In genomic region chr5:76737846-76738245, GRCh38 we compare ENCODE assay signal across 23 cellular contexts. TPM values are rescaled to one million over a fixed set of nuclear protein-coding genes. Genes with fewer than 3 reads are reported as not detected.
DNase-seq lines count a peak whose midpoint lies in the region; ATAC-seq, FAIRE-seq and TF ChIP-seq lines count a peak whose summit lies in the region.
"Had no signal": no experiment of that assay in that cellular context is flagged by ENCODE, and none has a peak within 500 bp of the region (broad histone marks: within the 10 kb centered on the region; RNA-seq: fewer than 3 reads in every experiment).

No MANE protein-coding gene starts in this region.

- H4K20me1 ChIP-seq in GM12878 (ENCODE audit: control insufficient read depth, insufficient read depth), result no peaks in the 10 kb centered on the region

- H2AFZ ChIP-seq in GM12878 (ENCODE audit: control insufficient read depth, low read depth, low read length), result no peak overlapping the region

- peak; percentile 12 for DNase-seq in DMS53 (lab: John Stamatoyannopoulos, UW)
- no peak for DNase-seq in DMS53 treated with DMSO at 0.1 percent for 48 hours (lab: John Stamatoyannopoulos, UW; ENCODE audit: unreplicated experiment)
- DNase-seq in M059J (ENCODE audit: low read depth), result peak; percentile 44
- no peak for DNase-seq in GM12878 (ENCODE audit: low read depth, low spot score)
- DNase-seq in natural killer cell treated with Interleukin-12 subunit alpha and Interleukin-12 subunit beta and Interleukin-15 and Interleukin-18, amount 100 ng/mL, for 72 hours (ENCODE audit: low spot score), result no peak
- no peak for DNase-seq in adrenal gland
- DNase-seq in activated effector memory CD4-positive, alpha-beta T cell treated with anti-CD3 and anti-CD28 coated beads, Interleukin-2, amount 50 U/mL, for 16 hours, result no peak
- no peak for DNase-seq in GM12892 (ENCODE audit: insufficient read length)
- DNase-seq: activated CD4-positive, alpha-beta T cell treated with anti-CD3 and anti-CD28 coated beads for 36 hours; anterior cingulate cortex; glutamatergic neuron; GOT3; NCI-H2081 treated with DMSO at 0.1 percent for 48 hours; right lobe of liver; stimulated activated CD4-positive, alpha-beta T cell treated with anti-CD3 and anti-CD28 coated beads, Interleukin-4, amount 100 ng/mL, for 24 hours; thyroid gland had no signal

- no peak for TF ChIP-seq RAD21 in GM12878 (IDR thresholded peaks at IDR 0.05; ENCODE audit: insufficient read depth, low read depth, low read length)

- H3K4me1 ChIP-seq in GM12878 (ENCODE audit: control insufficient read depth, insufficient read depth, low read length), result peaks cover 34% of the 10 kb centered on the region
- H3K4me1 ChIP-seq in adrenal gland (replicated peaks in 1 of 2), result peaks cover 0 to 27% of the 10 kb centered on the region in 2 donors
- H3K4me1 ChIP-seq: right lobe of liver had no signal

- H3K9ac ChIP-seq in GM12878 (ENCODE audit: control insufficient read depth, insufficient read depth, low read length), result no peak overlapping the region

- H3K27me3 ChIP-seq in GM12878 (replicated peaks in 1 of 2; ENCODE audit: control insufficient read depth in 2 of 2, insufficient read depth in 2 of 2, low read length in 1 of 2), result no peaks in the 10 kb centered on the region
- H3K27me3 ChIP-seq in adrenal gland, result no peaks in the 10 kb centered on the region
- H3K27me3 ChIP-seq: right lobe of liver, thyroid gland had no signal

- 62% methylated on average over 5 of the region's 5 CpGs for WGBS in GM12878 (ENCODE audit: insufficient coverage, insufficient replicate concordance, low lambda C conversion rate, missing lambda C conversion rate)
- 76 to 85% (median 80%) methylated on average over 5 of the region's 5 CpGs for WGBS in adrenal gland, 4 donors

- peaks cover under 1% of the 10 kb centered on the region for H3K36me3 Mint-ChIP-seq in natural killer cell treated with Interleukin-12 subunit alpha and Interleukin-12 subunit beta and Interleukin-15 and Interleukin-18, amount 100 ng/mL, for 72 hours
- H3K36me3 Mint-ChIP-seq: CD14-positive monocyte, memory B cell had no signal

- in situ Hi-C loops in GM12878 (cut with MboI), result no loop called here

- SMC1A ChIA-PET in GM12878 (lab: Charles Lee; ENCODE audit: uncharacterized antibody, unreplicated experiment), result interaction anchor here (0.9 to 8.0 kb wide), 16 partner anchors 8 to 190 kb away, joined by 3 to 206 read pairs (median 4); no protein-coding TSS in a partner anchor

- FAIRE-seq in GM12878 (lab: Jason Lieb, UNC) (no peak), GM12892 (lab: Jason Lieb, UNC) (no peak)
- FAIRE-seq: colon, islet of Langerhans, RCC 7860 had no signal

- peak overlapping the region; percentile 88 for H3K27ac Mint-ChIP-seq in natural killer cell treated with Interleukin-12 subunit alpha and Interleukin-12 subunit beta and Interleukin-15 and Interleukin-18, amount 100 ng/mL, for 72 hours

- RAD21 ChIA-PET in GM12878 (lab: Charles Lee; ENCODE audit: unreplicated experiment), result interaction anchor here (1.2 to 12.3 kb wide), 8 partner anchors 11 to 191 kb away, joined by 3 to 254 read pairs (median 7); partner anchors contain the start of gene F2R

- H3K27ac ChIP-seq in GM12878 (ENCODE audit: control insufficient read depth, insufficient read depth) (peak overlapping the region; percentile 82), adrenal gland (peak overlapping the region in 1 of 5 donors; percentile 5)
- H3K27ac ChIP-seq: 22Rv1, epithelial cell of prostate had no signal

- intact Hi-C loops in GM12878 (cut with micrococcal nuclease; ENCODE audit: unreplicated experiment) (loop anchor here (1.0 to 10.0 kb wide), 5 partner anchors 17 to 333 kb away; partner anchors contain the start of genes F2R and IQGAP2), adrenal gland (cut with DNase I) (no loop called here)

- BruUV-seq in GM12878 (replicated peaks; lab: Mats Ljungman, UMichigan), result no TSS peak

- H3K27me3 Mint-ChIP-seq in natural killer cell treated with Interleukin-12 subunit alpha and Interleukin-12 subunit beta and Interleukin-15 and Interleukin-18, amount 100 ng/mL, for 72 hours, result no peaks in the 10 kb centered on the region
- H3K27me3 Mint-ChIP-seq: activated CD4-positive, alpha-beta T cell treated with anti-CD3 and anti-CD28 coated beads for 36 hours had no signal

- H3K4me2 ChIP-seq in GM12878 (ENCODE audit: control insufficient read depth, insufficient read depth), result no peak overlapping the region

- H3K4me3 ChIP-seq in GM12878 (no peak overlapping the region), adrenal gland (no peak overlapping the region)
- H3K4me3 ChIP-seq: right lobe of liver, thyroid gland had no signal

- ATAC-seq in GM12878, result no peak
- ATAC-seq in natural killer cell treated with Interleukin-12 subunit alpha and Interleukin-12 subunit beta and Interleukin-15 and Interleukin-18, amount 100 ng/mL, for 72 hours, result no peak
- ATAC-seq: right lobe of liver had no signal

- H3K36me3 ChIP-seq in GM12878 (ENCODE audit: control insufficient read depth in 2 of 2, insufficient read depth in 2 of 2, low read length in 1 of 2) (no peaks in the 10 kb centered on the region), adrenal gland (replicated peaks in 1 of 2) (no peaks in the 10 kb centered on the region)
- H3K36me3 ChIP-seq: right lobe of liver, thyroid gland had no signal

- H3K9me3 Mint-ChIP-seq in natural killer cell treated with Interleukin-12 subunit alpha and Interleukin-12 subunit beta and Interleukin-15 and Interleukin-18, amount 100 ng/mL, for 72 hours, result no peaks in the 10 kb centered on the region
- H3K9me3 Mint-ChIP-seq: CD14-positive monocyte, memory B cell had no signal

- POLR2A ChIA-PET in GM12878 (lab: Charles Lee), result interaction anchor here (0.7 to 11.0 kb wide), 9 partner anchors 11 to 191 kb away, joined by 3 to 144 read pairs (median 4); no protein-coding TSS in a partner anchor

- TF ChIP-seq POLR2A in GM12878 (IDR thresholded peaks at IDR 0.05; ENCODE audit: low read depth, low read length) (no peak), adrenal gland (IDR thresholded peaks at IDR 0.05) (no peak), GM12892 (IDR thresholded peaks at IDR 0.05; ENCODE audit: low read depth, low read length) (no peak)

- H3K4me1 Mint-ChIP-seq in natural killer cell treated with Interleukin-12 subunit alpha and Interleukin-12 subunit beta and Interleukin-15 and Interleukin-18, amount 100 ng/mL, for 72 hours (ENCODE audit: low read depth in 2 of 2), result peaks cover 52 to 74% of the 10 kb centered on the region in 2 donors

- CTCF ChIA-PET in GM12878 (lab: Yijun Ruan, JAX), result interaction anchor here (0.8 to 12.4 kb wide), 6 partner anchors 18 to 190 kb away, joined by 3 to 153 read pairs (median 10); no protein-coding TSS in a partner anchor

- TF ChIP-seq CTCF in GM12878 (IDR thresholded peaks at IDR 0.05 in 2 of 3, conservative IDR thresholded peaks at IDR 0.05 in 1 of 3; ENCODE audit: control insufficient read depth in 2 of 3, extremely low read depth in 1 of 3, insufficient read depth in 1 of 3, low read depth in 3 of 3, low read length in 3 of 3) (no peak), adrenal gland (IDR thresholded peaks at IDR 0.05) (no peak)

- H3K79me2 ChIP-seq in GM12878 (ENCODE audit: control insufficient read depth, insufficient read depth, low read length), result no peaks in the 10 kb centered on the region

- TF ChIP-seq EP300 in GM12878 (IDR thresholded peaks at IDR 0.05; ENCODE audit: borderline replicate concordance in 1 of 2, control insufficient read depth in 1 of 2, low read depth in 2 of 2, low read length in 2 of 2), result no peak

- peak overlapping the region; percentile 81 for H3K4me3 Mint-ChIP-seq in natural killer cell treated with Interleukin-12 subunit alpha and Interleukin-12 subunit beta and Interleukin-15 and Interleukin-18, amount 100 ng/mL, for 72 hours
- H3K4me3 Mint-ChIP-seq: CD14-positive monocyte had no signal

- H3K9me3 ChIP-seq in GM12878 (replicated peaks; ENCODE audit: control insufficient read depth, insufficient read depth, low read length) (no peaks in the 10 kb centered on the region), adrenal gland (replicated peaks in 1 of 3) (no peaks in the 10 kb centered on the region)
- H3K9me3 ChIP-seq: right lobe of liver, thyroid gland had no signal

TF ChIP-seq in GM12878, 131 proteins besides CTCF, POLR2A, EP300 and RAD21 (continues in another document):
- TF ChIP-seq JUNB (IDR thresholded peaks at IDR 0.05), result no peak
- TF ChIP-seq, protein P1, sequence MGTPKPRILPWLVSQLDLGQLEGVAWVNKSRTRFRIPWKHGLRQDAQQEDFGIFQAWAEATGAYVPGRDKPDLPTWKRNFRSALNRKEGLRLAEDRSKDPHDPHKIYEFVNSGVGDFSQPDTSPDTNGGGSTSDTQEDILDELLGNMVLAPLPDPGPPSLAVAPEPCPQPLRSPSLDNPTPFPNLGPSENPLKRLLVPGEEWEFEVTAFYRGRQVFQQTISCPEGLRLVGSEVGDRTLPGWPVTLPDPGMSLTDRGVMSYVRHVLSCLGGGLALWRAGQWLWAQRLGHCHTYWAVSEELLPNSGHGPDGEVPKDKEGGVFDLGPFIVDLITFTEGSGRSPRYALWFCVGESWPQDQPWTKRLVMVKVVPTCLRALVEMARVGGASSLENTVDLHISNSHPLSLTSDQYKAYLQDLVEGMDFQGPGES (IDR thresholded peaks at IDR 0.05), result no peak

RNA-seq across cellular contexts. Expression of gene F2R, which starts 21.9 kb away (rescaled TPM):
- total RNA-seq in M059J (2014; rRNA removed; shearing (Covaris generic)), result 91.4 and 128 TPM in 2 replicates
- 103 and 104 TPM in 2 replicates for total RNA-seq in GM12878 (2013; cell fraction: nucleolus; rRNA removed)
- total RNA-seq in GM12878 (2014; rRNA removed) (5.8 and 7.2 TPM in 2 replicates), GM12878 (2014; rRNA removed; fragmentation: Illumina TruSeq; extraction: Trizol) (6.0 and 6.4 TPM in 2 replicates), GM12878 (2021) (7.3 and 7.4 TPM in 2 replicates), adrenal gland (10 to 100 TPM; 12.7 to 60.5 (median 42.9) TPM)
- polyA plus RNA-seq in GM12878 (2011; ENCODE audit: low read depth), result 1.9 TPM
- polyA plus RNA-seq in GM12878 (2011; rRNA removed) (74.6 and 75.4 TPM in 2 replicates), GM12878 (2014; fragmentation: Illumina TruSeq; extraction: Trizol) (8.9 and 9.2 TPM in 2 replicates), GM12878 (2014; fragmentation: Nextera tagmentation; extraction: Ambion mirVana) (1 to 10 TPM; 1.8 to 2.4 TPM), GM12878 (2014; rRNA removed) (7.4 and 8.8 TPM in 2 replicates), GM12878 (2016; fragmentation: Nextera tagmentation; extraction: Ambion mirVana) (10 to 100 TPM; 25.4 to 26.2 TPM), adrenal gland (10 to 100 TPM in 1 of 3 donors, 1 to 10 TPM in 2; 6.0 to 21.1 (median 6.7) TPM)
- polyA plus RNA-seq in GM12878 (2011; cell fraction: cytosol; rRNA removed), result 78.9 and 79.2 TPM in 2 replicates
- polyA plus RNA-seq in GM12878 (2011; cell fraction: nucleus; rRNA removed), result 21.8 and 24.3 TPM in 2 replicates
- polyA plus RNA-seq in GM12878 (2012), result 2.6 and 3.3 TPM in 2 replicates
- polyA minus RNA-seq in GM12878 (2011; rRNA and poly(A)+ RNA removed), result 78.2 and 81.0 TPM in 2 replicates
- 20.8 and 24.8 TPM in 2 replicates for polyA minus RNA-seq in GM12878 (2011; cell fraction: cytosol; rRNA and poly(A)+ RNA removed)
- polyA minus RNA-seq in GM12878 (2011; cell fraction: nucleus; rRNA and poly(A)+ RNA removed), result 17.5 and 27.1 TPM in 2 replicates
- 10 to 100 TPM in 1 of 2 donors, 1 to 10 TPM in 1; 8.1 to 23.7 TPM for total RNA-seq in natural killer cell treated with Interleukin-12 subunit alpha and Interleukin-12 subunit beta and Interleukin-15 and Interleukin-18, amount 100 ng/mL, for 72 hours
- polyA plus RNA-seq in GM12892 (2012; ENCODE audit: missing spikeins), result 3.7 TPM

Comparison
In these comparisons a context has a peak if more than half of its experiments do, and no peak if none do; other contexts are left out.
1. DNase-seq: peak in DMS53 (single experiment) and M059J (single experiment); none in DMS53 treated with DMSO at 0.1 percent for 48 hours (single experiment), GM12878 (single experiment), natural killer cell treated with Interleukin-12 subunit alpha and Interleukin-12 subunit beta and Interleukin-15 and Interleukin-18, amount 100 ng/mL, for 72 hours (single experiment), adrenal gland (0 of 7), activated effector memory CD4-positive, alpha-beta T cell treated with anti-CD3 and anti-CD28 coated beads, Interleukin-2, amount 50 U/mL, for 16 hours (single experiment) and GM12892 (single experiment).